22 cellular contexts compared by ENCODE assay signal in the genomic region with DNA sequence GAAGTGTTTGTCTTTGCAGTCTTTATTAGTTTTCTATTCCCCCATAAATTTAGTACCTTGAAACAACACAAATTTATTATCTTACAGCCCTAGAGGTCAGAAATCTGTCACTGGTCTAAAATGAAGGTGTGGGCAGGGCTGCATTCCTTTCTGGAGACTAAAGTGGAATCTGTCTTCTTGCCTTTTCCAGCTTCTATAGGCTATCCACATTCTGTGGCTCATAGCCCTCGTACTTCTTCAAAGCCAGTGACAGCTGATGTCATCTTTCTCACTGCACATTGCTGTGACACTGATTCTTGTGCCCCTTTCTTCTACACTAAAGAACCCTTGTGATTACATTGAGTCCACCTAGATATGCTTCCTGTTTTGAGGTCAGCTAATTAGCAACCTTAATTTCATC. TPM values are rescaled to one million over a fixed set of nuclear protein-coding genes. Genes with fewer than 3 reads are reported as not detected.
DNase-seq lines count a peak whose midpoint lies in the region; ATAC-seq and TF ChIP-seq lines count a peak whose summit lies in the region.
"Had no signal": no experiment of that assay in that cellular context is flagged by ENCODE, and none has a peak within 500 bp of the region (broad histone marks: within the 10 kb centered on the region; RNA-seq: fewer than 3 reads in every experiment).

No MANE protein-coding gene starts in this region.

- H3K79me2 ChIP-seq in mammary epithelial cell (ENCODE audit: insufficient read depth, low read length), result no peaks in the 10 kb centered on the region

- DNase-seq in mammary epithelial cell, result peak; percentile 9
- DNase-seq in breast epithelium (ENCODE audit: low spot score in 2 of 2), result no peak
- no peak for DNase-seq in SK-N-MC (ENCODE audit: low read depth, low spot score)
- DNase-seq in kidney tubule cell (ENCODE audit: low spot score), result peak; percentile 48
- no peak for DNase-seq in NCI-H1930 (lab: John Stamatoyannopoulos, UW)
- DNase-seq in NK-92 (lab: John Stamatoyannopoulos, UW; ENCODE audit: unreplicated experiment), result no peak
- DNase-seq: activated CD4-positive, alpha-beta T cell treated with anti-CD3 and anti-CD28 coated beads, Interleukin-2, amount 10 ng/mL, durations not matched to agents 24 days and 14 days; body of pancreas; C1 segment of cervical spinal cord; cortex of kidney; GOT3; heart left ventricle; lower lobe of right lung; NCI-H1092 treated with DMSO at 0.1 percent for 48 hours; NCI-H510A; upper lobe of right lung had no signal

- no peaks in the 10 kb centered on the region for H3K36me3 ChIP-seq in mammary epithelial cell (ENCODE audit: insufficient read depth, low read length)
- H3K36me3 ChIP-seq in breast epithelium, result no peaks in the 10 kb centered on the region
- no peaks in the 10 kb centered on the region for H3K36me3 ChIP-seq in SK-N-MC (ENCODE audit: insufficient read depth, low read length)
- H3K36me3 ChIP-seq: heart left ventricle, lower lobe of right lung, upper lobe of right lung had no signal

- H4K20me1 ChIP-seq in mammary epithelial cell (ENCODE audit: insufficient read depth, low read length), result no peaks in the 10 kb centered on the region

- WGBS in mammary epithelial cell (ENCODE audit: low coverage, missing lambda C conversion rate), result 27% methylated on average over 1 of the region's 1 CpG

- BruUV-seq in mammary epithelial cell (replicated peaks; lab: Mats Ljungman, UMichigan), result no TSS peak

- H3K27ac ChIP-seq in mammary epithelial cell (ENCODE audit: insufficient read depth, low read depth, low read length) (no peak overlapping the region), breast epithelium (no peak overlapping the region), SK-N-MC (peak overlapping the region; percentile 76; the same call in 1 of the 2 replicates)
- H3K27ac ChIP-seq: body of pancreas, heart left ventricle, KMS-11, lower lobe of right lung, upper lobe of right lung had no signal

- H3K4me2 ChIP-seq in mammary epithelial cell (ENCODE audit: insufficient read depth, low read depth, low read length), result no peak overlapping the region
- H3K4me2 ChIP-seq: KMS-11 had no signal

- ATAC-seq in HG03571 (IDR thresholded peaks at IDR 0.05; ENCODE audit: unreplicated experiment), result no peak
- ATAC-seq in GM21526 (IDR thresholded peaks at IDR 0.05; ENCODE audit: low FRiP score, unreplicated experiment), result no peak
- ATAC-seq: body of pancreas, heart left ventricle, Right ventricle myocardium inferior, upper lobe of right lung had no signal

- dilution Hi-C loops in mammary epithelial cell (cut with HindIII; ENCODE audit: low sequenced_read_pairs), result no loop called here

- intact Hi-C loops in mammary epithelial cell (cut with micrococcal nuclease), result no loop called here
- intact Hi-C loops in breast epithelium (cut with DNase I; ENCODE audit: low total_unique reads), result no loop called here

- H3K4me1 ChIP-seq in mammary epithelial cell (ENCODE audit: insufficient read depth, low read length) (no peaks in the 10 kb centered on the region), breast epithelium (no peaks in the 10 kb centered on the region)
- H3K4me1 ChIP-seq: body of pancreas, heart left ventricle, lower lobe of right lung, upper lobe of right lung had no signal

- no peak overlapping the region for H3K9ac ChIP-seq in mammary epithelial cell (ENCODE audit: insufficient read depth, low read length)
- H3K9ac ChIP-seq in SK-N-MC (ENCODE audit: insufficient read length), result no peak overlapping the region
- H3K9ac ChIP-seq: KMS-11 had no signal

- in situ Hi-C loops in mammary epithelial cell (cut with MboI; ENCODE audit: low sequenced_read_pairs in 2 of 2), result no loop called here

- H2AFZ ChIP-seq in mammary epithelial cell (ENCODE audit: low read depth, low read length), result no peak overlapping the region

- H3K9me3 ChIP-seq in mammary epithelial cell (replicated peaks; ENCODE audit: insufficient read depth, low read length) (no peaks in the 10 kb centered on the region), breast epithelium (no peaks in the 10 kb centered on the region), SK-N-MC (ENCODE audit: low read depth, low read length) (no peaks in the 10 kb centered on the region)
- H3K9me3 ChIP-seq: body of pancreas, lower lobe of right lung, upper lobe of right lung had no signal

- TF ChIP-seq CTCF in mammary epithelial cell (conservative IDR thresholded peaks at IDR 0.05 in 1 of 2, IDR thresholded peaks at IDR 0.05 in 1 of 2; ENCODE audit: extremely low read depth in 1 of 2, insufficient read depth in 1 of 2, low read depth in 1 of 2, low read length in 2 of 2), result no peak
- no peak for TF ChIP-seq CTCF in breast epithelium (IDR thresholded peaks at IDR 0.05)

- H3K27me3 ChIP-seq in mammary epithelial cell (ENCODE audit: insufficient read depth, low read length) (no peaks in the 10 kb centered on the region), breast epithelium (no peaks in the 10 kb centered on the region)
- H3K27me3 ChIP-seq: body of pancreas, heart left ventricle, upper lobe of right lung had no signal

- no peak for TF ChIP-seq POLR2A in breast epithelium (IDR thresholded peaks at IDR 0.05)

- H3K4me3 ChIP-seq in mammary epithelial cell (replicated peaks in 1 of 3; ENCODE audit: insufficient read depth in 1 of 3, low read depth in 2 of 3, low read length in 3 of 3) (no peak overlapping the region), breast epithelium (no peak overlapping the region), SK-N-MC (no peak overlapping the region)
- H3K4me3 ChIP-seq: body of pancreas, heart left ventricle, lower lobe of right lung, upper lobe of right lung had no signal

- CTCF ChIA-PET in mammary epithelial cell (lab: Charles Lee; ENCODE audit: low non-redundant PET), result no interaction called here

RNA-seq across cellular contexts. Expression of a gene that starts 23.2 kb away (rescaled TPM):
- total RNA-seq in mammary epithelial cell (1 to 10 TPM in 1 of 2 donors, under 1 TPM in 1; 0.75 to 3.2 TPM), breast epithelium (1,000 to 10,000 TPM; 1,081 to 4,374 (median 1,702) TPM)
- 11.4 TPM for polyA plus RNA-seq in mammary epithelial cell
- not detected for polyA minus RNA-seq in mammary epithelial cell
- total RNA-seq: activated CD4-positive, alpha-beta T cell treated with anti-CD3 and anti-CD28 coated beads, Interleukin-2, amount 10 ng/mL, durations not matched to agents 24 days and 14 days; activated T-helper 2 cell treated with anti-CD3 and anti-CD28 coated beads, Interferon-gamma antibody, Interleukin-2, Interleukin-4, amounts not matched to agents 10 μg/mL and 5 μg/mL and 100 μg/mL, durations not matched to agents 14 hours and 24 hours and 36 hours; T-helper 1 cell treated with Interleukin-12 subunit alpha and Interleukin-12 subunit beta and Interleukin-4 antibody, amounts not matched to agents 30 ng/mL and 1 ng/mL, for 36 hours had no signal

Comparison
In these comparisons a context has a peak if more than half of its experiments do, and no peak if none do; other contexts are left out.
1. DNase-seq: peak in mammary epithelial cell (single experiment) and kidney tubule cell (single experiment); none in breast epithelium (0 of 2), SK-N-MC (single experiment), NCI-H1930 (0 of 2) and NK-92 (single experiment).
2. RNA of a gene that starts 23.2 kb away (total RNA-seq): 1,081 to 4,374 TPM in breast epithelium; 0.75 to 3.2 TPM in mammary epithelial cell; every median in the first group is over 100 times any median in the second.